Comparison of ENCODE assay signal across 8 cellular contexts in the genomic region with DNA sequence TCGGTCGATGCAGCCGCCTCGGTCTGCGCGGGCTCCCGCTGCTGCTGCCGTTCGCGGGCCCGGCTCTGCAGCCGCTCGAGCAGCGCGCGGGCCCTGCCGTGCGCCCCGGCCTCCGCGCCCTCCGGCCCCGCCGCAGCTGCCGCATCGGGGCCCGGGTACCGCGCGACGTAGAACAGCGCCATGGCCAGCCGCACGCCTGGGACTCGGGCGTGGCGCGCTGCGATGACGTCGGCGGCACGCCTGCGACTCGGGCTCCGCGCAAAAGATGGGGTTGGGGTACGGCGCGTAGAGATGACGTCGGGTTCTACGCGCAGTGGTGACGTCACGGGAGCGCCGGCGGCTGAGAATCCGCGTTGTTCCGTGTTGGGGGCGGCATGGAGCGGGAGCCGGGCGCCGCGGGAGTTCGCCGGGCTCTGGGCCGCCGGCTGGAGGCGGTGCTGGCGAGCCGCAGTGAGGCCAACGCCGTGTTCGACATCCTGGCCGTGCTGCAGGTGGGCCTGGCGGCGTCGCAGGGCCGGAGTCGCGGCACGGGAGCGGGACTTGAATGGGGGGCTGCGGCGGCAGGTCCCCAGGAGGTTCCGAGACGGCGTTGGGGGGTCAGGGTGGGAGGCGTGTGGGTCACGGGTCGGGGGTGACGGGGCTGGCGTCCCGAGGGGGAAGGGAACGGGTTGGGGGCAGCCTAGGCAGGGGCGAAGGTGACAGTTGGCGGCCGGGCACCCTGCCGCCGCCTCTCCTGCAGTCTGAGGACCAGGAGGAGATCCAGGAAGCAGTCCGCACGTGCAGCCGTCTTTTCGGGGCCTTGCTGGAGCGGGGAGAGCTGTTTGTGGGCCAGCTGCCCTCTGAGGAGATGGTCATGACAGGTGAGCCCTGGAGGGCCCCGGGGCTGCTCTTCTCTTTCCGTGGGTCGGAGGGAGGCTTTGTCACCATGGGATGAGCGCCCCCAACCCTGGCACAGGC. TPM values are rescaled to one million over a fixed set of nuclear protein-coding genes. Genes with fewer than 3 reads are reported as not detected.
A peak's percentile ranks its signal among the peaks of the same experiment; 100 is the strongest.
DNase-seq lines count a peak whose midpoint lies in the region; TF ChIP-seq lines count a peak whose summit lies in the region.

TSS of gene DDX51 (minus strand) at position 205 of the 957 bp plus-strand sequence. CDS start at position 182, 23 bp downstream.
TSS of gene NOC4L (plus strand) at position 343 of the 957 bp plus-strand sequence. CDS start at position 375, 32 bp downstream.

- peaks cover 32% of the 10 kb centered on the region for H3K4me1 Mint-ChIP-seq in nephron progenitor cell
- H3K4me1 Mint-ChIP-seq in stimulated activated naive CD8-positive, alpha-beta T cell treated with anti-CD3 and anti-CD28 coated beads, Interleukin-15, Interleukin-2, amounts not matched to agents 100 ng/mL and 50 ng/mL, for 24 hours (ENCODE audit: low read depth), result peaks cover 35% of the 10 kb centered on the region

- peaks cover 14% of the 10 kb centered on the region for H3K27me3 Mint-ChIP-seq in nephron progenitor cell (ENCODE audit: low read depth, poor library complexity)
- H3K27me3 Mint-ChIP-seq in stimulated activated naive CD8-positive, alpha-beta T cell treated with anti-CD3 and anti-CD28 coated beads, Interleukin-15, Interleukin-2, amounts not matched to agents 100 ng/mL and 50 ng/mL, for 24 hours, result no peaks in the 10 kb centered on the region

- peak; percentile 87 for TF ChIP-seq POLR2A in Raji (IDR thresholded peaks at IDR 0.05; ENCODE audit: insufficient read depth, low read depth, low read length)

- peaks cover 18% of the 10 kb centered on the region for H3K36me3 Mint-ChIP-seq in nephron progenitor cell (ENCODE audit: low read depth)
- peaks cover 27% of the 10 kb centered on the region for H3K36me3 Mint-ChIP-seq in stimulated activated naive CD8-positive, alpha-beta T cell treated with anti-CD3 and anti-CD28 coated beads, Interleukin-15, Interleukin-2, amounts not matched to agents 100 ng/mL and 50 ng/mL, for 24 hours (ENCODE audit: low read depth)

- no peaks in the 10 kb centered on the region for H3K9me3 Mint-ChIP-seq in nephron progenitor cell
- no peaks in the 10 kb centered on the region for H3K9me3 Mint-ChIP-seq in stimulated activated naive CD8-positive, alpha-beta T cell treated with anti-CD3 and anti-CD28 coated beads, Interleukin-15, Interleukin-2, amounts not matched to agents 100 ng/mL and 50 ng/mL, for 24 hours

- H3K27ac Mint-ChIP-seq in nephron progenitor cell, result peak within 1 kb of the TSS; percentile 81
- H3K27ac Mint-ChIP-seq in stimulated activated naive CD8-positive, alpha-beta T cell treated with anti-CD3 and anti-CD28 coated beads, Interleukin-15, Interleukin-2, amounts not matched to agents 100 ng/mL and 50 ng/mL, for 24 hours, result peak within 1 kb of the TSS; percentile 92

- H3K4me3 Mint-ChIP-seq in nephron progenitor cell, result peak within 1 kb of the TSS; percentile 85
- H3K4me3 Mint-ChIP-seq in stimulated activated naive CD8-positive, alpha-beta T cell treated with anti-CD3 and anti-CD28 coated beads, Interleukin-15, Interleukin-2, amounts not matched to agents 100 ng/mL and 50 ng/mL, for 24 hours, result peak within 1 kb of the TSS; percentile 91

- DNase-seq in ELR (ENCODE audit: low read depth), result peak; percentile 95
- peak; percentile 89 for DNase-seq in H4 (ENCODE audit: low spot score)
- peak; percentile 97 for DNase-seq in LoVo (ENCODE audit: low spot score)
- peak; percentile 95 for DNase-seq in activated T-helper 9 cell treated with anti-CD3 and anti-CD28 coated beads, Interleukin-2, amount 50 U/mL, for 16 hours (ENCODE audit: low read depth)
- DNase-seq in fibroblast of the conjunctiva (ENCODE audit: low read depth), result peak; percentile 83
- DNase-seq in nephron progenitor cell, result peak; percentile 98

- no peak for TF ChIP-seq CTCF in nephron progenitor cell (IDR thresholded peaks at IDR 0.05)

RNA-seq across cellular contexts. Expression of gene DDX51, which starts in this region (rescaled TPM):
- total RNA-seq in H4 (2014; rRNA removed; shearing (Covaris generic)), result 3.9 and 4.2 TPM in 2 replicates

RNA-seq across cellular contexts. Expression of gene NOC4L, which starts in this region (rescaled TPM):
- 10.5 and 13.4 TPM in 2 replicates for total RNA-seq in H4 (2014; rRNA removed; shearing (Covaris generic))

Comparison
In these comparisons a context has a peak if more than half of its experiments do, and no peak if none do; other contexts are left out.
1. Peak in every context shown above with its lines: DNase-seq.